Comparison of ENCODE assay signal across 27 cellular contexts in the genomic region with DNA sequence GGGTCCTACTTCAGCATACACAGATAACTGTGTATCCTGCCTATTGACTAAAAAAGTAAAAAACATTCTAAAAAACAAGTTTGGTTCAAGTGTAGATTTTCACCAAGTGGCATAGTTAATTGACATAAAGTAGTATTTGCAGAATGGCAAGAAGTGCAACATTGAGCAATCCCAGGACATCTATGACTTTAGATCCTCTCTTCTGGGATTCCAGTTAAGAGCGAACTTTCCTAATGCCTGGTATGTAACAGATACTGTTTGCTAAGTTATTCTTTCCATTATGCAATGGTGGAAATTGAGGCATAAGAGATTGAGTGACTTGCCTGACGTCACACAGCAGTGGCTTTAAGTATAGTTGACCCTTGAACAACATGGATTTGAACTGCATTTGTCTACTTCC.
"Had no signal": no experiment of that assay in that cellular context is flagged by ENCODE, and none has a peak within 500 bp of the region (broad histone marks: within the 10 kb centered on the region; RNA-seq: fewer than 3 reads in every experiment).

No MANE protein-coding gene starts in this region.

- DNase-seq: activated CD4-positive, alpha-beta T cell treated with anti-CD3 and anti-CD28 coated beads, Interleukin-2, amount 50 U/mL, for 1 hour; activated CD4-positive, CD25-positive, alpha-beta regulatory T cell treated with anti-CD3 and anti-CD28 coated beads, Interleukin-2, amount 50 U/mL, for 72 hours; activated effector memory CD4-positive, alpha-beta T cell treated with Interleukin-2 at 50 U/mL for 16 hours; activated naive CD4-positive, alpha-beta T cell treated with Interleukin-2 at 50 U/mL for 16 hours; amygdala; caudate nucleus; cortex of kidney; effector memory CD8-positive, alpha-beta T cell; foreskin keratinocyte; mammary epithelial cell; pancreas; psoas muscle; sigmoid colon; stimulated activated CD4-positive, alpha-beta T cell treated with anti-CD3 and anti-CD28 coated beads, Interleukin-1b, Interleukin-23, amount 100 ng/mL, for 48 hours; stimulated activated CD4-positive, alpha-beta T cell treated with anti-CD3 and anti-CD28 coated beads, Interleukin-4, amount 100 ng/mL, for 4 hours; stimulated activated CD8-positive, alpha-beta memory T cell treated with anti-CD3 and anti-CD28 coated beads, Interleukin-4, amount 100 ng/mL, for 48 hours; stimulated activated naive CD8-positive, alpha-beta T cell treated with anti-CD3 and anti-CD28 coated beads, Interleukin-15, amount 100 ng/mL, for 72 hours; substantia nigra; SW 1271; T-helper 9 cell; upper lobe of right lung; WERI-Rb-1 had no signal

- H3K27ac ChIP-seq: foreskin keratinocyte, pancreas, psoas muscle, sigmoid colon, upper lobe of right lung, WERI-Rb-1 had no signal

- ATAC-seq: effector memory CD8-positive, alpha-beta T cell; foreskin keratinocyte; pancreas; psoas muscle; stimulated activated memory B cell treated with anti-CD40 and anti-IgM and Interleukin-4, amounts not matched to agents 10 μg/mL and 1 μg/mL and 100 μg/mL, for 72 hours; stimulated activated naive CD8-positive, alpha-beta T cell treated with anti-CD3 and anti-CD28 coated beads, Interleukin-15, amount 100 ng/mL, for 72 hours; upper lobe of right lung had no signal

- H3K27me3 ChIP-seq: foreskin keratinocyte, pancreas, sigmoid colon, upper lobe of right lung had no signal

- H3K4me3 ChIP-seq: pancreas, psoas muscle, sigmoid colon, smooth muscle cell, upper lobe of right lung had no signal

- H3K27me3 Mint-ChIP-seq: activated naive CD8-positive, alpha-beta T cell; effector memory CD8-positive, alpha-beta T cell; stimulated activated memory B cell treated with anti-CD40 and anti-IgM and Interleukin-4, amounts not matched to agents 10 μg/mL and 1 μg/mL and 100 μg/mL, for 72 hours; stimulated activated naive CD8-positive, alpha-beta T cell treated with anti-CD3 and anti-CD28 coated beads, Interleukin-15, amount 100 ng/mL, for 72 hours had no signal

- H3K27ac Mint-ChIP-seq: activated naive CD8-positive, alpha-beta T cell; stimulated activated memory B cell treated with anti-CD40 and anti-IgM and Interleukin-4, amounts not matched to agents 10 μg/mL and 1 μg/mL and 100 μg/mL, for 72 hours; stimulated activated naive CD8-positive, alpha-beta T cell treated with anti-CD3 and anti-CD28 coated beads, Interleukin-15, amount 100 ng/mL, for 72 hours; T-helper 1 cell treated with Interleukin-12 subunit alpha and Interleukin-12 subunit beta and Interleukin-4 antibody, amounts not matched to agents 30 μg/mL and 1 μg/mL, for 36 hours had no signal

- H3K4me1 ChIP-seq: foreskin keratinocyte, pancreas, psoas muscle, upper lobe of right lung had no signal

- H3K4me3 Mint-ChIP-seq: activated naive CD8-positive, alpha-beta T cell; effector memory CD8-positive, alpha-beta T cell; nephron; stimulated activated memory B cell treated with anti-CD40 and anti-IgM and Interleukin-4, amounts not matched to agents 10 μg/mL and 1 μg/mL and 100 μg/mL, for 72 hours; stimulated activated naive CD8-positive, alpha-beta T cell treated with anti-CD3 and anti-CD28 coated beads, Interleukin-15, amount 100 ng/mL, for 72 hours; T-helper 1 cell treated with Interleukin-12 subunit alpha and Interleukin-12 subunit beta and Interleukin-4 antibody, amounts not matched to agents 30 μg/mL and 1 μg/mL, for 36 hours had no signal

- H3K4me2 ChIP-seq: smooth muscle cell had no signal

- H3K9me3 Mint-ChIP-seq: effector memory CD8-positive, alpha-beta T cell; nephron; stimulated activated memory B cell treated with anti-CD40 and anti-IgM and Interleukin-4, amounts not matched to agents 10 μg/mL and 1 μg/mL and 100 μg/mL, for 72 hours; stimulated activated naive CD8-positive, alpha-beta T cell treated with anti-CD3 and anti-CD28 coated beads, Interleukin-15, amount 100 ng/mL, for 72 hours; T-helper 1 cell treated with Interleukin-12 subunit alpha and Interleukin-12 subunit beta and Interleukin-4 antibody, amounts not matched to agents 30 μg/mL and 1 μg/mL, for 36 hours had no signal

- H3K9me3 ChIP-seq: pancreas, psoas muscle, sigmoid colon, upper lobe of right lung had no signal
